ENCODE assay signal across 8 cellular contexts in the genomic region with DNA sequence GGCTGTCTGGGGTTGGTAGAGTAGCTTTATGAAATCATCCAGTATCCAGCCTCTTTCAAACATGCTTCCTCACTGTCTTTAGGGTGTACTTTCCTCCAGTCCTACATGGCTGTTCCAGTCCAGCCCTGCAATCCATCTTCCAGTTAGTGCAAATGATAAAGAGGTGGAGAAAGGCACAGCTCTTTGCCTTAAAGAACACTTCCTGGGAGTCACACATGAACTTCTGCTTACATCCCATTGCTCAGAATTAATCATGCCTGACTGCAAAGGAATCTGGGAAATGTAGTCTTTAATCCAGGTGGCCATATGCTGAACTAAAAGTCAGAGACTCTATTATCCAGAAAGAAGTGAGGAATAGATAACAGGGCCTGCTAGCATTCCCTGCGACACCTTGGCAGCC.
A peak's percentile ranks its signal among the peaks of the same experiment; 100 is the strongest.
DNase-seq lines count a peak whose midpoint lies in the region; ATAC-seq, FAIRE-seq and TF ChIP-seq lines count a peak whose summit lies in the region.

No MANE protein-coding gene starts in this region.

- H3K36me3 ChIP-seq in OCI-LY3 (replicated peaks; ENCODE audit: low read depth, low read length) (no peaks in the 10 kb centered on the region), esophagus squamous epithelium (no peaks in the 10 kb centered on the region)

- no peak for TF ChIP-seq CTCF in AG04450 (IDR thresholded peaks at IDR 0.05; ENCODE audit: low read depth, low read length)
- no peak for TF ChIP-seq CTCF in OCI-LY3 (IDR thresholded peaks at IDR 0.05; ENCODE audit: low read depth, low read length)
- TF ChIP-seq CTCF in esophagus squamous epithelium (IDR thresholded peaks at IDR 0.05), result no peak
- TF ChIP-seq CTCF in retinal pigment epithelial cell (conservative IDR thresholded peaks at IDR 0.05; ENCODE audit: low read depth, low read length), result no peak

- H3K27me3 ChIP-seq in AG04450 (ENCODE audit: control insufficient read depth, insufficient read depth, low read length), result no peaks in the 10 kb centered on the region
- no peaks in the 10 kb centered on the region for H3K27me3 ChIP-seq in OCI-LY3 (ENCODE audit: low read depth, low read length)
- H3K27me3 ChIP-seq in esophagus squamous epithelium, result no peaks in the 10 kb centered on the region

- H3K4me1 ChIP-seq in OCI-LY3 (ENCODE audit: low read length) (peaks cover 6% of the 10 kb centered on the region), esophagus squamous epithelium (peaks cover 6 to 45% (median 18%) of the 10 kb centered on the region in 3 donors)

- no peaks in the 10 kb centered on the region for H3K36me3 Mint-ChIP-seq in activated CD8-positive, alpha-beta memory T cell treated with anti-CD3 and anti-CD28 coated beads, Interleukin-2, amount 10 ng/mL, durations not matched to agents 7 days and 5 days

- H3K27me3 Mint-ChIP-seq in activated CD8-positive, alpha-beta memory T cell treated with anti-CD3 and anti-CD28 coated beads, Interleukin-2, amount 10 ng/mL, durations not matched to agents 7 days and 5 days, result peaks cover 6% of the 10 kb centered on the region

- CTCF ChIA-PET in AG04450 (lab: Charles Lee), result interaction anchor here (1.2 to 1.5 kb wide), 3 partner anchors 43 to 333 kb away, joined by 5 to 6 read pairs (median 5); a partner anchor contains a TSS
- CTCF ChIA-PET in activated CD8-positive, alpha-beta memory T cell treated with anti-CD3 and anti-CD28 coated beads, Interleukin-2, amount 10 ng/mL, durations not matched to agents 7 days and 5 days (lab: Charles Lee), result no interaction called here

- no peaks in the 10 kb centered on the region for H3K9me3 Mint-ChIP-seq in activated CD8-positive, alpha-beta memory T cell treated with anti-CD3 and anti-CD28 coated beads, Interleukin-2, amount 10 ng/mL, durations not matched to agents 7 days and 5 days (ENCODE audit: low read depth)

- H4K20me1 ChIP-seq in OCI-LY3 (ENCODE audit: insufficient read depth, low read length), result no peaks in the 10 kb centered on the region

- peak overlapping the region; percentile 8 for H3K4me2 ChIP-seq in OCI-LY3 (ENCODE audit: low read length)

- H3K27ac ChIP-seq in AG04450 (ENCODE audit: low read depth, low read length), result no peak overlapping the region
- no peak overlapping the region for H3K27ac ChIP-seq in OCI-LY3 (ENCODE audit: low read length)
- peak overlapping the region in 3 of 4 donors; percentile 9 to 63 (median 11) for H3K27ac ChIP-seq in esophagus squamous epithelium

- H2AFZ ChIP-seq in OCI-LY3 (ENCODE audit: low read depth, low read length), result peak overlapping the region; percentile 33

- H3K4me1 Mint-ChIP-seq in activated CD8-positive, alpha-beta memory T cell treated with anti-CD3 and anti-CD28 coated beads, Interleukin-2, amount 10 ng/mL, durations not matched to agents 7 days and 5 days, result no peaks in the 10 kb centered on the region

- no peak overlapping the region for H3K9ac ChIP-seq in OCI-LY3 (ENCODE audit: low read length)

- no peak overlapping the region for H3K4me3 ChIP-seq in AG04450 (ENCODE audit: low read depth, low read length)
- no peak overlapping the region for H3K4me3 ChIP-seq in OCI-LY3 (ENCODE audit: low read length)
- H3K4me3 ChIP-seq in esophagus squamous epithelium, result no peak overlapping the region
- no peak overlapping the region for H3K4me3 ChIP-seq in retinal pigment epithelial cell (ENCODE audit: low read length)

- peak; percentile 64 for FAIRE-seq in H54 (lab: Jason Lieb, UNC)

- TF ChIP-seq POLR2A in H54 (IDR thresholded peaks at IDR 0.05; ENCODE audit: low read depth, low read length) (no peak), esophagus squamous epithelium (IDR thresholded peaks at IDR 0.05) (no peak)

- POLR2A ChIA-PET in AG04450 (lab: Yijun Ruan, JAX), result no interaction called here

- no peaks in the 10 kb centered on the region for H3K9me3 ChIP-seq in AG04450 (ENCODE audit: control insufficient read depth, insufficient read depth, low read length)
- H3K9me3 ChIP-seq in OCI-LY3 (ENCODE audit: insufficient read depth, low read length), result no peaks in the 10 kb centered on the region
- H3K9me3 ChIP-seq in esophagus squamous epithelium, result no peaks in the 10 kb centered on the region

- DNase-seq in AG04450 (ENCODE audit: low read depth, low spot score) (peak; percentile 11), H54 (ENCODE audit: insufficient read length, low spot score) (peak; percentile 78), esophagus squamous epithelium (lab: John Stamatoyannopoulos, UW) (no peak), retinal pigment epithelial cell (ENCODE audit: low read depth) (peak; percentile 31)
- no peak for DNase-seq in activated CD8-positive, alpha-beta memory T cell treated with anti-CD3 and anti-CD28 coated beads, Interleukin-2, amount 10 ng/mL, durations not matched to agents 7 days and 5 days

- ATAC-seq in GM18520 (IDR thresholded peaks at IDR 0.05; ENCODE audit: unreplicated experiment), result no peak
- no peak for ATAC-seq in GM21360 (IDR thresholded peaks at IDR 0.05; ENCODE audit: unreplicated experiment)
- no peak for ATAC-seq in activated CD8-positive, alpha-beta memory T cell treated with anti-CD3 and anti-CD28 coated beads, Interleukin-2, amount 10 ng/mL, durations not matched to agents 7 days and 5 days

- WGBS in esophagus squamous epithelium, 2 donors, result 44 to 69% methylated on average over 1 of the region's 1 CpG

- intact Hi-C loops in esophagus squamous epithelium (cut with DNase I), result no loop called here

- H3K27ac Mint-ChIP-seq in activated CD8-positive, alpha-beta memory T cell treated with anti-CD3 and anti-CD28 coated beads, Interleukin-2, amount 10 ng/mL, durations not matched to agents 7 days and 5 days, result no peak overlapping the region

- no peaks in the 10 kb centered on the region for H3K79me2 ChIP-seq in OCI-LY3 (ENCODE audit: low read length)

- H3K4me3 Mint-ChIP-seq in activated CD8-positive, alpha-beta memory T cell treated with anti-CD3 and anti-CD28 coated beads, Interleukin-2, amount 10 ng/mL, durations not matched to agents 7 days and 5 days, result no peak overlapping the region

Comparison
In these comparisons a context has a peak if more than half of its experiments do, and no peak if none do; other contexts are left out.
1. DNase-seq: peak in AG04450 (single experiment), H54 (single experiment) and retinal pigment epithelial cell (single experiment); none in esophagus squamous epithelium (single experiment) and activated CD8-positive, alpha-beta memory T cell treated with anti-CD3 and anti-CD28 coated beads, Interleukin-2, amount 10 ng/mL, durations not matched to agents 7 days and 5 days (single experiment).
2. H3K27ac ChIP-seq: peak in esophagus squamous epithelium (3 of 4); none in AG04450 (single experiment) and OCI-LY3 (single experiment).